Comparison of ENCODE assay signal across 8 cellular contexts in genomic region chr1:8660455-8660854, GRCh38.
DNase-seq lines count a peak whose midpoint lies in the region; ATAC-seq and TF ChIP-seq lines count a peak whose summit lies in the region.

No MANE protein-coding gene starts in this region.

- H3K27me3 ChIP-seq in AG04450 (ENCODE audit: control insufficient read depth, insufficient read depth, low read length): no peaks in the 10 kb centered on the region
- no peaks in the 10 kb centered on the region for H3K27me3 ChIP-seq in muscle layer of duodenum (ENCODE audit: low read depth, low read length)

- TF ChIP-seq CTCF in AG04450 (IDR thresholded peaks at IDR 0.05; ENCODE audit: low read depth, low read length) (no peak), osteocyte (IDR thresholded peaks at IDR 0.05) (no peak)

- CTCF ChIA-PET in AG04450 (lab: Charles Lee): interaction anchor here (0.9 to 1.2 kb wide), 2 partner anchors 11 to 189 kb away, joined by 3 to 4 read pairs; no protein-coding TSS in a partner anchor

- no peaks in the 10 kb centered on the region for H3K27me3 Mint-ChIP-seq in osteocyte (ENCODE audit: unreplicated experiment)

- H3K36me3 ChIP-seq in muscle layer of duodenum (ENCODE audit: control insufficient read depth in 1 of 2, insufficient read depth in 2 of 2, low read length in 2 of 2): peaks cover 0 to 4% of the 10 kb centered on the region in 2 donors

- H3K9me3 Mint-ChIP-seq in osteocyte (ENCODE audit: unreplicated experiment): no peaks in the 10 kb centered on the region

- ATAC-seq in GM18858 (IDR thresholded peaks at IDR 0.05; ENCODE audit: unreplicated experiment): no peak

- H3K4me3 Mint-ChIP-seq in osteocyte (ENCODE audit: unreplicated experiment): no peak overlapping the region

- H3K4me1 Mint-ChIP-seq in osteocyte (ENCODE audit: unreplicated experiment): peaks cover 13% of the 10 kb centered on the region

- H3K27ac ChIP-seq in AG04450 (ENCODE audit: low read depth, low read length) (peak overlapping the region; percentile 87), muscle layer of duodenum (ENCODE audit: low read length) (peak overlapping the region; percentile 57)

- peaks cover 9% of the 10 kb centered on the region for H3K36me3 Mint-ChIP-seq in osteocyte (ENCODE audit: unreplicated experiment)

- DNase-seq in AG04450 (ENCODE audit: low read depth, low spot score) (peak; percentile 74), NCI-H1694 treated with DMSO at 0.1 percent for 48 hours (lab: John Stamatoyannopoulos, UW) (peak; percentile 10), epidermal melanocyte (ENCODE audit: insufficient read length, low spot score) (peak; percentile 61), osteocyte (ENCODE audit: extremely low spot score, unreplicated experiment) (no peak), NCI-H2029 (lab: John Stamatoyannopoulos, UW) (no peak)
- DNase-seq in stimulated activated CD4-positive, alpha-beta T cell treated with anti-CD3 and anti-CD28 coated beads, Interleukin-4, amount 100 ng/mL, for 4 hours: no peak

- POLR2A ChIA-PET in AG04450 (lab: Yijun Ruan, JAX): interaction anchor here (1.0 to 1.4 kb wide), 3 partner anchors 9 to 189 kb away, joined by 3 to 4 read pairs (median 3); no protein-coding TSS in a partner anchor

- H3K9me3 ChIP-seq in AG04450 (ENCODE audit: control insufficient read depth, insufficient read depth, low read length): no peaks in the 10 kb centered on the region
- no peaks in the 10 kb centered on the region for H3K9me3 ChIP-seq in muscle layer of duodenum (ENCODE audit: control insufficient read depth in 1 of 2, low read length in 2 of 2)

- H3K4me1 ChIP-seq in muscle layer of duodenum (ENCODE audit: control insufficient read depth in 1 of 2, insufficient read depth in 2 of 2, low read length in 2 of 2): peaks cover 36 to 39% of the 10 kb centered on the region in 2 donors

- H3K4me3 ChIP-seq in AG04450 (ENCODE audit: low read depth, low read length) (no peak overlapping the region), muscle layer of duodenum (ENCODE audit: low read depth in 1 of 2, low read length in 2 of 2) (no peak overlapping the region)

- H3K27ac Mint-ChIP-seq in osteocyte (ENCODE audit: unreplicated experiment): no peak overlapping the region

Comparison
In these comparisons a context has a peak if more than half of its experiments do, and no peak if none do; other contexts are left out.
1. DNase-seq: peak in AG04450 (single experiment), NCI-H1694 treated with DMSO at 0.1 percent for 48 hours (single experiment) and epidermal melanocyte (single experiment); none in osteocyte (single experiment), NCI-H2029 (single experiment) and stimulated activated CD4-positive, alpha-beta T cell treated with anti-CD3 and anti-CD28 coated beads, Interleukin-4, amount 100 ng/mL, for 4 hours (0 of 2).